Comparison of ENCODE assay signal across 13 cellular contexts in the genomic region with DNA sequence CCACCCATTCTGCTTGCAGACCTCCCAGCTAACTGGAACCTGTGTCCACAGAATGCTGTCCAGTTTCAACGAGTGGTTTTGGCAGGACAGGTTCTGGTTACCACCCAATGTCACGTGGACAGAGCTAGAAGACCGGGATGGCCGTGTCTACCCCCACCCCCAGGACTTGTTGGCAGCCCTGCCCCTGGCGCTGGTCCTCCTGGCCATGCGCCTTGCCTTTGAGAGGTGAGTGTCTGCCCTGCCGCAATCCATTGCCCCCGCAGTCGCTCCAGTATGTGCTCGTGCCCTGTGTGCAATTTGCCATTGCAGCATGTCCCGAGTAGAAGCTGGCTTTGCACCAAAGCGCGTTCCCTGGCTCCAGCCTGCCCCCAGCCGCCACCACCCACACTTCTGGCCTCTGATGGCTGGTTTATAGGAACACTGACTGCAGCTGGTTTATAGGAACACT. TPM values are rescaled to one million over a fixed set of nuclear protein-coding genes. Genes with fewer than 3 reads are reported as not detected.
DNase-seq lines count a peak whose midpoint lies in the region; ATAC-seq, FAIRE-seq and TF ChIP-seq lines count a peak whose summit lies in the region.
"Had no signal": no experiment of that assay in that cellular context is flagged by ENCODE, and none has a peak within 500 bp of the region (broad histone marks: within the 10 kb centered on the region; RNA-seq: fewer than 3 reads in every experiment).

No MANE protein-coding gene starts in this region.

- ATAC-seq in K562 (no peak; the same call in 2 of the 3 replicates), right cardiac atrium (peak; percentile 84 to 89), HG02938 (IDR thresholded peaks at IDR 0.05; ENCODE audit: unreplicated experiment) (no peak), GM21529 (IDR thresholded peaks at IDR 0.05; ENCODE audit: unreplicated experiment) (no peak)
- ATAC-seq: activated CD8-positive, alpha-beta memory T cell treated with anti-CD3 and anti-CD28 coated beads, Interleukin-2, amount 10 ng/mL, durations not matched to agents 7 days and 5 days had no signal

- no peaks in the 10 kb centered on the region for H3K9me3 Mint-ChIP-seq in activated T-cell treated with anti-CD3 and anti-CD28 coated beads, Interleukin-2, amount 50 U/mL, for 24 hours
- H3K9me3 Mint-ChIP-seq: central memory CD8-positive, alpha-beta T cell had no signal

- no peaks in the 10 kb centered on the region; the same call in 1 of the 2 replicates for H4K20me1 ChIP-seq in K562 (replicated peaks; ENCODE audit: control insufficient read depth, insufficient read depth, low read length)

- in situ Hi-C loops in K562 (cut with MboI): loop anchor here (5.0 kb wide), 3 partner anchors 94 to 304 kb away; no protein-coding TSS in a partner anchor

- CTCF ChIA-PET in K562 (lab: Yijun Ruan, JAX; ENCODE audit: low intra/inter-chr PET ratio): interaction anchor here (0.6 to 3.8 kb wide), 2 partner anchors 65 to 93 kb away, joined by 3 to 63 read pairs; no protein-coding TSS in a partner anchor

- no peak overlapping the region for H3K27ac Mint-ChIP-seq in activated T-cell treated with anti-CD3 and anti-CD28 coated beads, Interleukin-2, amount 50 U/mL, for 24 hours
- H3K27ac Mint-ChIP-seq: activated CD8-positive, alpha-beta memory T cell treated with anti-CD3 and anti-CD28 coated beads, Interleukin-2, amount 10 ng/mL, durations not matched to agents 7 days and 5 days; B cell had no signal

- H3K4me1 Mint-ChIP-seq in activated T-cell treated with anti-CD3 and anti-CD28 coated beads, Interleukin-2, amount 50 U/mL, for 24 hours (ENCODE audit: low read depth): no peaks in the 10 kb centered on the region

- FAIRE-seq in K562 (lab: Jason Lieb, UNC): no peak

- TF ChIP-seq RAD21 in K562 (CRISPR knock-in tag; conservative IDR thresholded peaks at IDR 0.05 in 1 of 2, IDR thresholded peaks at IDR 0.05 in 1 of 2): peak in 1 of 2 experiments; percentile 11; a peak in 1 of 4 replicates

- BruUV-seq in K562 (replicated peaks; lab: Mats Ljungman, UMichigan): no TSS peak

- H3K27ac ChIP-seq in K562 (ENCODE audit: extremely low read depth, low read depth, low read length) (no peak overlapping the region), right cardiac atrium (ENCODE audit: low read length) (peak overlapping the region; percentile 56), prostate gland (peak overlapping the region; percentile 66 to 73)

- H3K4me3 ChIP-seq in K562 (no peak overlapping the region), right cardiac atrium (ENCODE audit: low read length) (no peak overlapping the region), prostate gland (no peak overlapping the region)

- H3K36me3 ChIP-seq in K562 (ENCODE audit: control insufficient read depth, insufficient read depth, low read length) (no peaks in the 10 kb centered on the region), prostate gland (peaks cover 0 to 2% of the 10 kb centered on the region in 2 donors)

- H3K9me3 ChIP-seq in K562 (replicated peaks; ENCODE audit: control insufficient read depth, insufficient read depth, low read depth, low read length): no peaks in the 10 kb centered on the region
- no peaks in the 10 kb centered on the region for H3K9me3 ChIP-seq in right cardiac atrium (ENCODE audit: control insufficient read depth, low read length)
- no peaks in the 10 kb centered on the region for H3K9me3 ChIP-seq in prostate gland

- no peak overlapping the region for H2AFZ ChIP-seq in K562 (ENCODE audit: low read depth, low read length)

- no peaks in the 10 kb centered on the region for H3K27me3 Mint-ChIP-seq in activated T-cell treated with anti-CD3 and anti-CD28 coated beads, Interleukin-2, amount 50 U/mL, for 24 hours
- H3K27me3 Mint-ChIP-seq: activated CD8-positive, alpha-beta memory T cell treated with anti-CD3 and anti-CD28 coated beads, Interleukin-2, amount 10 ng/mL, durations not matched to agents 7 days and 5 days; B cell; central memory CD8-positive, alpha-beta T cell had no signal

- TF ChIP-seq EP300 in K562 (IDR thresholded peaks at IDR 0.05; ENCODE audit: low read length): no peak

- H3K9me1 ChIP-seq in K562 (ENCODE audit: control insufficient read depth, insufficient read depth, low read length): no peaks in the 10 kb centered on the region

- no peaks in the 10 kb centered on the region for H3K27me3 ChIP-seq in K562 (ENCODE audit: control insufficient read depth in 2 of 2, insufficient read depth in 2 of 2, low read length in 2 of 2)
- H3K27me3 ChIP-seq in right cardiac atrium (ENCODE audit: control insufficient read depth, insufficient read depth): no peaks in the 10 kb centered on the region
- H3K27me3 ChIP-seq in prostate gland (replicated peaks; ENCODE audit: insufficient read depth): no peaks in the 10 kb centered on the region

- 37% methylated on average over 14 of the region's 14 CpGs for WGBS in K562 (ENCODE audit: insufficient coverage, low coverage, missing lambda C conversion rate)
- 36% methylated on average over 14 of the region's 14 CpGs for WGBS in right cardiac atrium
- 13% methylated on average over 14 of the region's 14 CpGs for WGBS in prostate gland

- peaks cover 6 to 26% of the 10 kb centered on the region in 2 experiments; a peak in 4 of 5 replicates for H3K4me1 ChIP-seq in K562 (replicated peaks in 1 of 2; ENCODE audit: control insufficient read depth in 2 of 2, insufficient read depth in 2 of 2, low read length in 2 of 2)
- H3K4me1 ChIP-seq in right cardiac atrium (ENCODE audit: control insufficient read depth, insufficient read depth, low read length): no peaks in the 10 kb centered on the region
- no peaks in the 10 kb centered on the region for H3K4me1 ChIP-seq in prostate gland (replicated peaks)

- peak overlapping the region in 1 of 2 experiments; percentile 68; a peak in 1 of 4 replicates for H3K9ac ChIP-seq in K562 (ENCODE audit: insufficient read depth in 1 of 2, low read depth in 2 of 2, low read length in 2 of 2)

- POLR2A ChIA-PET in K562 (lab: Yijun Ruan, JAX): interaction anchor here (0.6 to 1.4 kb wide), 5 partner anchors 90 to 816 kb away, joined by 3 to 4 read pairs (median 4); no protein-coding TSS in a partner anchor

- intact Hi-C loops in K562 (cut with micrococcal nuclease) (loop anchor here (10.0 kb wide), 1 partner anchor 236 kb away; no protein-coding TSS in a partner anchor), right cardiac atrium (cut with DNase I) (loop anchor here (2.0 to 10.0 kb wide), 5 partner anchors 92 to 306 kb away; a partner anchor contains a TSS), prostate gland (cut with DNase I) (loop anchor here (2.0 to 10.0 kb wide), 3 partner anchors 246 to 396 kb away; a partner anchor contains a TSS)

- H3K4me2 ChIP-seq in K562 (ENCODE audit: insufficient read depth, low read length): no peak overlapping the region

- TF ChIP-seq CTCF in K562 (IDR thresholded peaks at IDR 0.05 in 2 of 3, conservative IDR thresholded peaks at IDR 0.05 in 1 of 3; ENCODE audit: insufficient read depth in 2 of 3, low read depth in 1 of 3, low read length in 3 of 3) (peak in 1 of 3 experiments; percentile 17; a peak in 1 of 6 replicates), prostate gland (IDR thresholded peaks at IDR 0.05) (peak in 3 of 4 experiments; percentile 29 to 45 (median 43))

- DNase-seq in C1 segment of cervical spinal cord (lab: John Stamatoyannopoulos, UW) (peak in 13 of 14 donors; percentile 4 to 83 (median 56)), K562 (ENCODE audit: extremely low read depth in 1 of 4, low spot score in 3 of 4) (no peak), right cardiac atrium (peak; percentile 83 to 94 (median 92)), prostate gland (ENCODE audit: low spot score) (peak; percentile 89)
- no peak for DNase-seq in activated T-cell treated with anti-CD3 and anti-CD28 coated beads, Interleukin-2, amount 50 U/mL, for 24 hours
- DNase-seq in activated CD4-positive, alpha-beta T cell treated with anti-CD3 and anti-CD28 coated beads for 4 hours: no peak
- DNase-seq: activated CD8-positive, alpha-beta memory T cell treated with anti-CD3 and anti-CD28 coated beads, Interleukin-2, amount 10 ng/mL, durations not matched to agents 7 days and 5 days; NCI-H226; SW 1271 had no signal

- no peaks in the 10 kb centered on the region for H3K79me2 ChIP-seq in K562 (ENCODE audit: control insufficient read depth, insufficient read depth, low read length)

- H3K36me3 Mint-ChIP-seq in activated T-cell treated with anti-CD3 and anti-CD28 coated beads, Interleukin-2, amount 50 U/mL, for 24 hours (ENCODE audit: low read depth): peaks cover 7% of the 10 kb centered on the region

- H3K4me3 Mint-ChIP-seq in activated T-cell treated with anti-CD3 and anti-CD28 coated beads, Interleukin-2, amount 50 U/mL, for 24 hours: no peak overlapping the region
- H3K4me3 Mint-ChIP-seq: activated CD8-positive, alpha-beta memory T cell treated with anti-CD3 and anti-CD28 coated beads, Interleukin-2, amount 10 ng/mL, durations not matched to agents 7 days and 5 days; B cell; central memory CD8-positive, alpha-beta T cell had no signal

- TF ChIP-seq POLR2A in K562 (conservative IDR thresholded peaks at IDR 0.05) (no peak), prostate gland (IDR thresholded peaks at IDR 0.05) (no peak)

RNA-seq across cellular contexts. Expression of a gene that starts 41.9 kb away (rescaled TPM):
- 5.9 and 13.8 TPM in 2 replicates for total RNA-seq in K562 (2011; cell fraction: chromatin; rRNA removed; ENCODE audit: low replicate concordance)
- 7.5 and 9.3 TPM in 2 replicates for total RNA-seq in K562 (2011; cell fraction: nucleolus; rRNA removed)
- 6.3 and 10.6 TPM in 2 replicates for total RNA-seq in K562 (2011; cell fraction: nucleoplasm; rRNA removed)
- total RNA-seq in K562 (2014; rRNA removed) (3.8 and 5.2 TPM in 2 replicates), K562 (2014; rRNA removed; fragmentation: Illumina TruSeq; extraction: Trizol) (1.1 and 1.4 TPM in 2 replicates), K562 (2015; rRNA removed; fragmentation: Illumina TruSeq; extraction: Trizol) (2.0 and 2.8 TPM in 2 replicates), K562 (2021) (3.7 and 3.8 TPM in 2 replicates), right cardiac atrium (10 to 100 TPM; 16.1 to 20.9 (median 18.5) TPM), prostate gland (100 to 1,000 TPM; 170 to 176 TPM)
- polyA plus RNA-seq in K562 (2011; rRNA removed) (4.4 and 7.4 TPM in 2 replicates), K562 (2014; fragmentation: Illumina TruSeq; extraction: Trizol) (1.3 and 3.1 TPM in 2 replicates), K562 (2014; fragmentation: Nextera tagmentation; extraction: Ambion mirVana) (under 1 TPM in 1 of 2 experiments, not detected in 1; 0.14 TPM), K562 (2014; rRNA removed) (4.3 and 5.6 TPM in 2 replicates), right cardiac atrium (10.2 TPM)
- polyA plus RNA-seq in K562 (2011; cell fraction: cytosol; rRNA removed): 9.3 and 12.9 TPM in 2 replicates
- 9.5 and 10.7 TPM in 2 replicates for polyA plus RNA-seq in K562 (2011; cell fraction: nucleus; rRNA removed)
- polyA plus RNA-seq in K562 (2012): 1.4 and 6.1 TPM in 2 replicates
- polyA minus RNA-seq in K562 (2011; rRNA and poly(A)+ RNA removed): 3.0 and 5.3 TPM in 2 replicates
- 3.1 and 5.9 TPM in 2 replicates for polyA minus RNA-seq in K562 (2011; cell fraction: cytosol; rRNA and poly(A)+ RNA removed)
- polyA minus RNA-seq in K562 (2011; cell fraction: nucleus; rRNA and poly(A)+ RNA removed): 2.7 and 4.4 TPM in 2 replicates

RNA-seq across cellular contexts. Expression of a gene that starts 57.1 kb away (rescaled TPM):
- 13.8 and 50.6 TPM in 2 replicates for total RNA-seq in K562 (2011; cell fraction: chromatin; rRNA removed; ENCODE audit: low replicate concordance)
- 113 and 115 TPM in 2 replicates for total RNA-seq in K562 (2011; cell fraction: nucleolus; rRNA removed)
- 51.0 and 58.3 TPM in 2 replicates for total RNA-seq in K562 (2011; cell fraction: nucleoplasm; rRNA removed)
- total RNA-seq in K562 (2014; rRNA removed) (71.4 and 100 TPM in 2 replicates), K562 (2014; rRNA removed; fragmentation: Illumina TruSeq; extraction: Trizol) (7.9 and 13.3 TPM in 2 replicates), K562 (2015; rRNA removed; fragmentation: Illumina TruSeq; extraction: Trizol) (42.3 and 45.6 TPM in 2 replicates), K562 (2021) (94.5 and 97.0 TPM in 2 replicates), right cardiac atrium (10 to 100 TPM; 28.9 to 37.4 (median 32.6) TPM), prostate gland (10 to 100 TPM; 50.8 to 91.4 TPM)
- polyA plus RNA-seq in K562 (2011; rRNA removed) (34.4 and 42.4 TPM in 2 replicates), K562 (2014; fragmentation: Illumina TruSeq; extraction: Trizol) (29.4 and 47.0 TPM in 2 replicates), K562 (2014; fragmentation: Nextera tagmentation; extraction: Ambion mirVana) (1 to 10 TPM in 1 of 2 experiments, under 1 TPM in 1; 0.45 to 2.5 TPM), K562 (2014; rRNA removed) (75.0 and 81.0 TPM in 2 replicates), right cardiac atrium (44.0 TPM)
- polyA plus RNA-seq in K562 (2011; cell fraction: cytosol; rRNA removed): 79.7 and 224 TPM in 2 replicates
- polyA plus RNA-seq in K562 (2011; cell fraction: nucleus; rRNA removed): 32.2 and 55.2 TPM in 2 replicates
- polyA plus RNA-seq in K562 (2012): 63.8 and 67.0 TPM in 2 replicates
- 4.9 and 8.8 TPM in 2 replicates for polyA minus RNA-seq in K562 (2011; rRNA and poly(A)+ RNA removed)
- polyA minus RNA-seq in K562 (2011; cell fraction: cytosol; rRNA and poly(A)+ RNA removed): 23.0 and 32.5 TPM in 2 replicates
- polyA minus RNA-seq in K562 (2011; cell fraction: nucleus; rRNA and poly(A)+ RNA removed): 8.1 and 8.7 TPM in 2 replicates

Comparison
In these comparisons a context has a peak if more than half of its experiments do, and no peak if none do; other contexts are left out.
1. DNase-seq: peak in C1 segment of cervical spinal cord (13 of 14), right cardiac atrium (3 of 3) and prostate gland (single experiment); none in K562 (0 of 4), activated T-cell treated with anti-CD3 and anti-CD28 coated beads, Interleukin-2, amount 50 U/mL, for 24 hours (single experiment) and activated CD4-positive, alpha-beta T cell treated with anti-CD3 and anti-CD28 coated beads for 4 hours (0 of 2).
2. ATAC-seq: peak in right cardiac atrium (2 of 2); none in K562 (single experiment), HG02938 (single experiment) and GM21529 (single experiment).
3. RNA of a gene that starts 41.9 kb away (total RNA-seq): 170 to 176 TPM in prostate gland; 16.1 to 20.9 TPM in right cardiac atrium and 1.1 to 13.8 TPM in K562; every median in the first group is over 4 times any median in the second.